ENCODE assay signal across 8 cellular contexts in the genomic region with DNA sequence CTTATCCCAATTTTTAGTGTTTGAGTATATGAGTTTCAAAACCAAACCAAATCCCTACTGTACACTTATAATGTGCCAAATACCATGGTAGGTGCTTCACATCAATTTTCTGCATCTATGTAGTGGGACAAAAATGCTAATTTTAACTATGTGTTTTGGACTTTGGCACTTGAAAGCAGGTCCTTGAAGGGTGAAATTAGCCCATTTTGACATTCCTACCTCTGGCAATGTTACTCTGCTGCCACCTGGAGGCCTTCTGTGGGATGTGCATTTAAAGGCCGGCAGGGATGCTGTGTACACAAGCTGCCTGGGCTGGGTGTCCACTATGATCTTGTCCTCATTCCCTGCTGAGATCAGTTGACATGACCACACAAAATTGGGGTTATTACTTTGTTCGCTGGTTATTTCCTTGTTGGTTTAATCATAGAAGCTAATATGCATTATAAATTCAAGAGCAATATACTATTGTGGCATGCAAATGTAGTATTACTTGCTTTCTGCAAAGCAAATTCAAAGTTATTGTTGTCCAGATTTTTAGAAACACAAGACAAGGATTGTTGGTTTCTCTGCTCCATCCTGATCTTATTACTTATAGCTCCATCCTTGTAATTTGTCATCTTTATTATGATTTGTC.
A peak's percentile ranks its signal among the peaks of the same experiment; 100 is the strongest.
DNase-seq lines count a peak whose midpoint lies in the region; ATAC-seq and TF ChIP-seq lines count a peak whose summit lies in the region.

No MANE protein-coding gene starts in this region.

- H3K4me3 Mint-ChIP-seq in activated naive CD8-positive, alpha-beta T cell treated with anti-CD3 and anti-CD28 coated beads for 36 hours = no peak overlapping the region

- H3K27me3 Mint-ChIP-seq in activated naive CD8-positive, alpha-beta T cell treated with anti-CD3 and anti-CD28 coated beads for 36 hours = peaks cover 26% of the 10 kb centered on the region

- DNase-seq in AG10803 (ENCODE audit: low read depth) = peak; percentile 66
- DNase-seq in LoVo (ENCODE audit: low spot score) = peak; percentile 76
- DNase-seq in SKM-1 treated with dmso at 0.1 percent for 144 hours (lab: John Stamatoyannopoulos, UW; ENCODE audit: unreplicated experiment) = peak; percentile 60
- peak; percentile 54 for DNase-seq in activated naive CD8-positive, alpha-beta T cell treated with anti-CD3 and anti-CD28 coated beads for 36 hours
- DNase-seq in left cardiac atrium = peak; percentile 73
- peak; percentile 72 for DNase-seq in renal cortical epithelial cell (ENCODE audit: low read depth)

- H3K27ac Mint-ChIP-seq in activated naive CD8-positive, alpha-beta T cell treated with anti-CD3 and anti-CD28 coated beads for 36 hours = no peak overlapping the region

- no peak overlapping the region for H3K4me3 ChIP-seq in AG10803 (ENCODE audit: low read length)

- H3K9me3 Mint-ChIP-seq in activated naive CD8-positive, alpha-beta T cell treated with anti-CD3 and anti-CD28 coated beads for 36 hours = no peaks in the 10 kb centered on the region

- no peaks in the 10 kb centered on the region for H3K36me3 Mint-ChIP-seq in activated naive CD8-positive, alpha-beta T cell treated with anti-CD3 and anti-CD28 coated beads for 36 hours

- peak; percentile 41 for ATAC-seq in GM18520 (IDR thresholded peaks at IDR 0.05; ENCODE audit: unreplicated experiment)
- ATAC-seq in left cardiac atrium = peak; percentile 81 to 82
- no peak for ATAC-seq in GM21737 (IDR thresholded peaks at IDR 0.05; ENCODE audit: unreplicated experiment)

- TF ChIP-seq CTCF in AG10803 (conservative IDR thresholded peaks at IDR 0.05; ENCODE audit: low read length) = peak; percentile 100

- H3K4me1 Mint-ChIP-seq in activated naive CD8-positive, alpha-beta T cell treated with anti-CD3 and anti-CD28 coated beads for 36 hours = peaks cover 9% of the 10 kb centered on the region

- intact Hi-C loops in left cardiac atrium (cut with DNase I) = loop anchor here (2.0 kb wide), 1 partner anchor 202 kb away; no protein-coding TSS in a partner anchor
